ENCODE assay signal across 1 cellular context in the genomic region with DNA sequence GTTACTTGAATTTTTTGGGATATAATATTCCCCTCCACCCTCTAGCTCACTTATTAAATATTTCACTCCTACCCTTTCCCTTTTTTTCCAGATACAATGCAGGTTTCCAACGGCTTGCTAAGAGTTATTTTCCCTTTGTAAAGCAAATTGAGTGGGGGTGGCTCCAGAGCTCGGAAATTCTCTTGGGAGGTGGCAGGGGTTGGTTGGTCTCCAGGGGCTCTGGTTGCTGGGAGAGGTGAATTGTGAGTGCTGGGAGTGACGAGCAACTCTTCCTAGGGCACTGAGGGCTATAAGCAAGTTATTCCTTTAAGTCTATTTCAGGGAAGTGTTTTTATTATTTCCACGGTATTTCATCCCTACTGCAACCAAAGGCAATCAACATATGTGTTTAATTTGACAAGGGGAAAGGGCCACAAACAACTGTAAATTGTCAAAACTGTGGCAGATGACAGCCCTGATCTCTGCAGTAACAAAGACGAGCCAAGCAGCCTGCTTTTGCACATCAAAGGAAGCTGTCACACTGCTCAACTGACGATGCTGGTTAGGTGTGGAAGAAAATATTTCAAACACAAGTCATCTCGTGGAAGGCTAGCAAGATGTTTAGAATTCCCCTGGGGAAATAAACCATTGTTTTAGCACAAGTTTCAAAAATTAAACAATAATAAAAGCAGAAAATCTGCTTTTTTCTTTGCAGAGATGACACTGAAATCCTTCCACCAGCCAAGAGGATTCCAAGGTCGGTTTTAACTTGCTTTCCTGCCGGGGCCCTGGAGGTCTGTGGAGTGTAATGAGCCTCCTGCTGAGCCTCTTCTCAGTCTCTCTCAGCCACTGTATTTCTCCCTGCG.
TF ChIP-seq lines count a peak whose summit lies in the region.

No MANE protein-coding gene starts in this region.

TF ChIP-seq in IMR-90, 13 proteins besides CTCF, POLR2A, EP300 and RAD21 (continued from another document):
- TF ChIP-seq, protein P1, sequence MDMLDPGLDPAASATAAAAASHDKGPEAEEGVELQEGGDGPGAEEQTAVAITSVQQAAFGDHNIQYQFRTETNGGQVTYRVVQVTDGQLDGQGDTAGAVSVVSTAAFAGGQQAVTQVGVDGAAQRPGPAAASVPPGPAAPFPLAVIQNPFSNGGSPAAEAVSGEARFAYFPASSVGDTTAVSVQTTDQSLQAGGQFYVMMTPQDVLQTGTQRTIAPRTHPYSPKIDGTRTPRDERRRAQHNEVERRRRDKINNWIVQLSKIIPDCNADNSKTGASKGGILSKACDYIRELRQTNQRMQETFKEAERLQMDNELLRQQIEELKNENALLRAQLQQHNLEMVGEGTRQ (IDR thresholded peaks at IDR 0.05; ENCODE audit: low read depth, low read length) = no peak
- no peak for TF ChIP-seq RCOR1 (IDR thresholded peaks at IDR 0.05; ENCODE audit: insufficient replicate concordance, low read length)
- TF ChIP-seq MAZ (IDR thresholded peaks at IDR 0.05; ENCODE audit: borderline replicate concordance, low read depth, low read length) = no peak
- TF ChIP-seq MAFK (IDR thresholded peaks at IDR 0.05; ENCODE audit: low read depth, low read length) = no peak
- no peak for TF ChIP-seq CEBPB (IDR thresholded peaks at IDR 0.05; ENCODE audit: low read depth, low read length)
